21 cellular contexts compared by ENCODE assay signal in the genomic region with DNA sequence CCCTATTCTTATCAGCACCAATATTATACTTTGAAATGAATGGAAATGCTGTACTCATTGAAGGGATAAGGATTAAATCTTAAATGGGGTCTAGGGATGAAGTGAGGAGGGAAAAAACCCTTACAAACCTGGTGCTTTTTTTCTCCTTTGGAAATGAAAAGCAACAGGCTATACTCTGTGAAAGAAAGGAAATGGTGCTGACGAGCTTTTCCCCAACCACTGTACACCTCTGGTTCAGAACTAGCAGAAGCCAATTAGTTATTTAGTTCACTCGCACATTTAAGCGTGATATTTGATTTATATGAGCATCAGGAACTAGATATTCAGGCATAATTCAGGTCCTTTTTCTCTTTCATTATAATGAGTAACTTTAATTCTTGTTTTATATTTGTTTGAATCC.
DNase-seq lines count a peak whose midpoint lies in the region; ATAC-seq and TF ChIP-seq lines count a peak whose summit lies in the region.
"Had no signal": no experiment of that assay in that cellular context is flagged by ENCODE, and none has a peak within 500 bp of the region (broad histone marks: within the 10 kb centered on the region; RNA-seq: fewer than 3 reads in every experiment).

No MANE protein-coding gene starts in this region.

- H3K9ac ChIP-seq in skeletal muscle tissue (ENCODE audit: low read depth in 1 of 3, low read length in 3 of 3) = no peak overlapping the region
- H3K9ac ChIP-seq: GM23248 had no signal

- H3K36me3 ChIP-seq in left ventricle myocardium inferior = no peaks in the 10 kb centered on the region
- H3K36me3 ChIP-seq in right atrium auricular region = no peaks in the 10 kb centered on the region
- H3K36me3 ChIP-seq in skeletal muscle tissue (ENCODE audit: control insufficient read depth in 3 of 3, insufficient read depth in 3 of 3, low read length in 3 of 3) = no peaks in the 10 kb centered on the region
- H3K36me3 ChIP-seq in vagina = no peaks in the 10 kb centered on the region
- H3K36me3 ChIP-seq: HAP-1 had no signal

- no peak overlapping the region for H3K27ac Mint-ChIP-seq in activated naive CD4-positive, alpha-beta T cell treated with anti-CD3 and anti-CD28 coated beads, Interleukin-2, amount 50 U/mL, for 72 hours
- no peak overlapping the region for H3K27ac Mint-ChIP-seq in stimulated activated naive B cell treated with anti-CD40 and anti-IgM and Interleukin-4, amounts not matched to agents 10 μg/mL and 1 μg/mL and 100 μg/mL, for 72 hours
- H3K27ac Mint-ChIP-seq: CD4-positive, alpha-beta T cell had no signal

- ATAC-seq in Right ventricle myocardium inferior = no peak
- no peak for ATAC-seq in activated naive CD4-positive, alpha-beta T cell treated with anti-CD3 and anti-CD28 coated beads, Interleukin-2, amount 50 U/mL, for 72 hours
- no peak for ATAC-seq in stimulated activated naive B cell treated with anti-CD40 and anti-IgM and Interleukin-4, amounts not matched to agents 10 μg/mL and 1 μg/mL and 100 μg/mL, for 72 hours (replicated peaks)
- ATAC-seq: GM12878 had no signal

- no peak for TF ChIP-seq CTCF in left ventricle myocardium inferior (IDR thresholded peaks at IDR 0.05; ENCODE audit: borderline replicate concordance)
- TF ChIP-seq CTCF in right atrium auricular region (IDR thresholded peaks at IDR 0.05) = no peak
- no peak for TF ChIP-seq CTCF in vagina (IDR thresholded peaks at IDR 0.05)

- no peak overlapping the region for H3K4me3 Mint-ChIP-seq in stimulated activated naive B cell treated with anti-CD40 and anti-IgM and Interleukin-4, amounts not matched to agents 10 μg/mL and 1 μg/mL and 100 μg/mL, for 72 hours
- H3K4me3 Mint-ChIP-seq: CD4-positive, alpha-beta T cell had no signal

- no peak overlapping the region for H3K4me3 ChIP-seq in left ventricle myocardium inferior
- H3K4me3 ChIP-seq in right atrium auricular region = no peak overlapping the region
- no peak overlapping the region for H3K4me3 ChIP-seq in skeletal muscle tissue (ENCODE audit: low read length in 3 of 3)
- no peak overlapping the region for H3K4me3 ChIP-seq in vagina
- H3K4me3 ChIP-seq: GM12878, GM23248, HAP-1 had no signal

- peaks cover 35% of the 10 kb centered on the region for H3K4me1 ChIP-seq in left ventricle myocardium inferior
- H3K4me1 ChIP-seq in right atrium auricular region = peaks cover 0 to 18% of the 10 kb centered on the region in 2 donors
- no peaks in the 10 kb centered on the region for H3K4me1 ChIP-seq in skeletal muscle tissue (ENCODE audit: control insufficient read depth in 3 of 3, insufficient read depth in 3 of 3, low read length in 3 of 3)
- H3K4me1 ChIP-seq in vagina = no peaks in the 10 kb centered on the region
- H3K4me1 ChIP-seq: Caco-2 had no signal

- H3K27me3 ChIP-seq in left ventricle myocardium inferior (ENCODE audit: low read depth) (no peaks in the 10 kb centered on the region), right atrium auricular region (no peaks in the 10 kb centered on the region), skeletal muscle tissue (ENCODE audit: control insufficient read depth in 3 of 3, insufficient read depth in 3 of 3, low read length in 3 of 3) (no peaks in the 10 kb centered on the region), vagina (no peaks in the 10 kb centered on the region)

- intact Hi-C loops in left ventricle myocardium inferior (cut with micrococcal nuclease) = no loop called here
- intact Hi-C loops in Right ventricle myocardium inferior (cut with DNase I) = loop anchor here (5.0 kb wide), 1 partner anchor 75 kb away; a partner anchor contains a TSS
- intact Hi-C loops in vagina (cut with DNase I) = no loop called here

- no peaks in the 10 kb centered on the region for H3K27me3 Mint-ChIP-seq in stimulated activated naive B cell treated with anti-CD40 and anti-IgM and Interleukin-4, amounts not matched to agents 10 μg/mL and 1 μg/mL and 100 μg/mL, for 72 hours
- H3K27me3 Mint-ChIP-seq: CD4-positive, alpha-beta T cell had no signal

- DNase-seq in left ventricle myocardium inferior = no peak
- no peak for DNase-seq in Right ventricle myocardium inferior (ENCODE audit: missing footprints)
- no peak for DNase-seq in right atrium auricular region (ENCODE audit: low spot score)
- no peak for DNase-seq in vagina (ENCODE audit: extremely low spot score in 2 of 2)
- no peak for DNase-seq in AML-193 (lab: John Stamatoyannopoulos, UW)
- DNase-seq in activated naive CD4-positive, alpha-beta T cell treated with anti-CD3 and anti-CD28 coated beads, Interleukin-2, amount 50 U/mL, for 72 hours (ENCODE audit: low spot score in 2 of 2) = no peak
- DNase-seq in stimulated activated naive B cell treated with anti-CD40 and anti-IgM and Interleukin-4, amounts not matched to agents 10 μg/mL and 1 μg/mL and 100 μg/mL, for 72 hours = no peak
- DNase-seq: Caco-2; CD4-positive, alpha-beta T cell; GM23248; KBM-7; MV-4-11; NCI-H187; NCI-H2107; NCI-H2227 treated with DMSO at 0.1 percent for 48 hours; NCI-H524; NCI-H82; SIG-M5 had no signal

- TF ChIP-seq POLR2A in vagina (IDR thresholded peaks at IDR 0.05) = no peak

- H3K9me3 ChIP-seq in left ventricle myocardium inferior (replicated peaks) (no peaks in the 10 kb centered on the region), right atrium auricular region (no peaks in the 10 kb centered on the region), skeletal muscle tissue (ENCODE audit: control insufficient read depth in 3 of 3, low read length in 3 of 3) (no peaks in the 10 kb centered on the region), vagina (no peaks in the 10 kb centered on the region)
- H3K9me3 ChIP-seq: Caco-2, HAP-1 had no signal

- H3K36me3 Mint-ChIP-seq in activated naive CD4-positive, alpha-beta T cell treated with anti-CD3 and anti-CD28 coated beads, Interleukin-2, amount 50 U/mL, for 72 hours = peaks cover 15 to 18% of the 10 kb centered on the region in 2 donors
- H3K36me3 Mint-ChIP-seq in stimulated activated naive B cell treated with anti-CD40 and anti-IgM and Interleukin-4, amounts not matched to agents 10 μg/mL and 1 μg/mL and 100 μg/mL, for 72 hours = no peaks in the 10 kb centered on the region

- H3K9me3 Mint-ChIP-seq in activated naive CD4-positive, alpha-beta T cell treated with anti-CD3 and anti-CD28 coated beads, Interleukin-2, amount 50 U/mL, for 72 hours = peaks cover 14 to 15% of the 10 kb centered on the region in 2 donors
- H3K9me3 Mint-ChIP-seq in stimulated activated naive B cell treated with anti-CD40 and anti-IgM and Interleukin-4, amounts not matched to agents 10 μg/mL and 1 μg/mL and 100 μg/mL, for 72 hours = peaks cover 0 to 2% of the 10 kb centered on the region in 2 donors
- H3K9me3 Mint-ChIP-seq: CD4-positive, alpha-beta T cell had no signal

- H3K4me1 Mint-ChIP-seq in stimulated activated naive B cell treated with anti-CD40 and anti-IgM and Interleukin-4, amounts not matched to agents 10 μg/mL and 1 μg/mL and 100 μg/mL, for 72 hours = peaks cover 2 to 10% of the 10 kb centered on the region in 2 donors

- peak overlapping the region; percentile 81 for H3K27ac ChIP-seq in left ventricle myocardium inferior (replicated peaks)
- H3K27ac ChIP-seq in right atrium auricular region = peak overlapping the region; percentile 46 to 58
- H3K27ac ChIP-seq in skeletal muscle tissue (ENCODE audit: low read depth, low read length) = peak overlapping the region; percentile 55
- peak overlapping the region; percentile 1 for H3K27ac ChIP-seq in vagina
- H3K27ac ChIP-seq: GM23248 had no signal

Comparison
In these comparisons a context has a peak if more than half of its experiments do, and no peak if none do; other contexts are left out.
1. H3K27ac ChIP-seq: peak in every context shown above with its lines; median percentile 81 in left ventricle myocardium inferior; 55 in skeletal muscle tissue; 52 in right atrium auricular region; 1 in vagina.